Comparison of ENCODE assay signal across 30 cellular contexts in genomic region chr10:133003195-133003594, GRCh38.
"Had no signal": no experiment of that assay in that cellular context is flagged by ENCODE, and none has a peak within 500 bp of the region (broad histone marks: within the 10 kb centered on the region; RNA-seq: fewer than 3 reads in every experiment).

No MANE protein-coding gene starts in this region.

- DNase-seq: activated B cell treated with CpG ODN at 0.5 μM for 24 hours; activated CD4-positive, alpha-beta T cell treated with anti-CD3 and anti-CD28 coated beads for 48 hours; activated CD4-positive, alpha-beta T cell treated with anti-CD3 and anti-CD28 coated beads, Interleukin-2, amount 50 U/mL, for 1 hour; activated CD4-positive, alpha-beta T cell treated with anti-CD3 and anti-CD28 coated beads, Interleukin-2, amount 50 U/mL, for 48 hours; activated CD8-positive, alpha-beta memory T cell treated with anti-CD3 and anti-CD28 coated beads for 24 hours; activated CD8-positive, alpha-beta T cell treated with anti-CD3 and anti-CD28 coated beads for 36 hours; activated effector memory CD4-positive, alpha-beta T cell treated with Interleukin-2 at 50 U/mL for 16 hours; activated gamma-delta T cell treated with Interleukin-2 at 50 U/mL for 16 hours; activated naive CD4-positive, alpha-beta T cell treated with anti-CD3 and anti-CD28 coated beads, Interleukin-2, amount 50 U/mL, for 16 hours; activated naive CD4-positive, alpha-beta T cell treated with Interleukin-2 at 50 U/mL for 16 hours; activated T-cell treated with anti-CD3 and anti-CD28 coated beads, Interleukin-2, amount 50 U/mL, for 4 hours; amniotic stem cell; aorta; body of pancreas; caudate nucleus; cortex of kidney; dermis blood vessel endothelial cell; effector CD4-positive, alpha-beta T cell; effector memory CD8-positive, alpha-beta T cell; esophagus squamous epithelium; foreskin melanocyte; T-helper 1 cell; T-helper 17 cell; T1000; WERI-Rb-1 had no signal

- H3K27ac ChIP-seq: body of pancreas, epithelial cell of prostate, esophagus squamous epithelium, gastroesophageal sphincter, WERI-Rb-1 had no signal

- H3K4me3 ChIP-seq: body of pancreas, esophagus squamous epithelium, gastroesophageal sphincter had no signal

- H3K36me3 Mint-ChIP-seq: activated naive CD8-positive, alpha-beta T cell had no signal

- H3K27ac Mint-ChIP-seq: activated B cell treated with CpG ODN at 0.5 μM for 24 hours; activated CD8-positive, alpha-beta T cell treated with anti-CD3 and anti-CD28 coated beads for 36 hours; activated naive CD8-positive, alpha-beta T cell; activated T-helper 17 cell treated with anti-CD3 and anti-CD28 coated beads, Interleukin-2, amount 50 U/mL, for 72 hours; effector memory CD8-positive, alpha-beta T cell; T-helper 17 cell; T-helper 2 cell treated with Interferon-gamma antibody and Interleukin-4, amounts not matched to agents 5 μg/mL and 100 μg/mL, for 36 hours had no signal

- H3K4me3 Mint-ChIP-seq: activated B cell treated with CpG ODN at 0.5 μM for 24 hours; activated CD8-positive, alpha-beta T cell treated with anti-CD3 and anti-CD28 coated beads for 36 hours; activated naive CD8-positive, alpha-beta T cell; activated T-cell treated with anti-CD3 and anti-CD28 coated beads, Interleukin-2, amount 50 U/mL, for 4 hours; activated T-helper 17 cell treated with anti-CD3 and anti-CD28 coated beads, Interleukin-2, amount 50 U/mL, for 72 hours; effector memory CD8-positive, alpha-beta T cell; T-helper 17 cell; T-helper 2 cell treated with Interferon-gamma antibody and Interleukin-4, amounts not matched to agents 5 μg/mL and 100 μg/mL, for 36 hours had no signal

- H3K27me3 ChIP-seq: body of pancreas, gastroesophageal sphincter had no signal

- H3K36me3 ChIP-seq: esophagus squamous epithelium, gastroesophageal sphincter, WERI-Rb-1 had no signal

- H3K9me3 ChIP-seq: body of pancreas, esophagus squamous epithelium, gastroesophageal sphincter had no signal

- H3K9me3 Mint-ChIP-seq: activated B cell treated with CpG ODN at 0.5 μM for 24 hours; activated CD8-positive, alpha-beta T cell treated with anti-CD3 and anti-CD28 coated beads for 36 hours; activated T-cell treated with anti-CD3 and anti-CD28 coated beads, Interleukin-2, amount 50 U/mL, for 4 hours; activated T-helper 17 cell treated with anti-CD3 and anti-CD28 coated beads, Interleukin-2, amount 50 U/mL, for 72 hours; effector memory CD8-positive, alpha-beta T cell; T-helper 2 cell treated with Interferon-gamma antibody and Interleukin-4, amounts not matched to agents 5 μg/mL and 100 μg/mL, for 36 hours had no signal

- H3K4me1 ChIP-seq: body of pancreas, esophagus squamous epithelium, gastroesophageal sphincter had no signal

- H3K4me1 Mint-ChIP-seq: activated B cell treated with CpG ODN at 0.5 μM for 24 hours; activated T-helper 17 cell treated with anti-CD3 and anti-CD28 coated beads, Interleukin-2, amount 50 U/mL, for 72 hours; T-helper 17 cell had no signal
